ENCODE assay signal across 1 cellular context in genomic region chr13:36862002-36862706, GRCh38.
TF ChIP-seq lines count a peak whose summit lies in the region.

No MANE protein-coding gene starts in this region.

TF ChIP-seq in H1, 55 proteins besides CTCF, POLR2A, EP300 and RAD21:
- TF ChIP-seq TEAD4 (IDR thresholded peaks at IDR 0.05; ENCODE audit: low read depth, low read length), result peak; percentile 42; the same call in 1 of the 2 replicates
- no peak for TF ChIP-seq E2F6 (IDR thresholded peaks at IDR 0.05)
- no peak for TF ChIP-seq SP4 (IDR thresholded peaks at IDR 0.05; ENCODE audit: low read length)
